ENCODE assay signal across 1 cellular context in the genomic region with DNA sequence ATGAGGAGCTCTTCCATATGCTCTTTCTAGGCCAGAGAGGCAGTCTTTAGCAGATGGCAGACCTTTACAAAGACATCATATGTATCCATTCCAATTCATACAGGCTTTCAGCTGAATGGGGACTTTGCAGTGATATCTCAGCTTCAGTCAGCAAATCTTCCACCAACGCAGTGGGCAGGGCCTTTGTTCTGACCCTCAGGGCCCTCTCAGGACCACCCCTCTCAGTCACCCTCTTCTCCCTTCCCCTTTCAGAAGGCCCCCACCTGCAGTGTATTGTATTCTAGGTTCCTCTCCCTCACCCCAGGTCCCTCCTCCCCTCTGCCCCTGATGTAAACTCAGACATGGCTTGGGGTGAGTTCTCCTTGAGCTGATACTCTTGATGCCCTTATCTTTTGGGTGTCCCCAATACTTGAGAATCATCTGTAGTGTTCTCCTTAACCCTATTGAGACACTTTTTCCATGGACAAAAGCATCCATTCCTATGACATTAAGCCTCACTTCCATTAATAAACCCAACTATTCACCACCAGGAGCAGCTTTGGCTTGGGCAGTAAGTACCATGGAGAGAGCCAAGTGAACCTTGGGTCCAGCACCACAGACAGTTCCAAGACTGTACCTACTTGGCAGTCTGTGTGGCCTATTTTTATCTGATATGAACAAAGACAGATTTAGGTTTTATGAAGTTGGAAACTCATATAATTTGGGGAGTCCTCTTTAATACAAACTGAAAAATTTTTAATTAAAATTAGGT.
TF ChIP-seq lines count a peak whose summit lies in the region.

No MANE protein-coding gene starts in this region.

TF ChIP-seq in HepG2, 621 proteins besides CTCF, POLR2A, EP300 and RAD21 (continued from another document and continues in another):
- TF ChIP-seq, protein P1, sequence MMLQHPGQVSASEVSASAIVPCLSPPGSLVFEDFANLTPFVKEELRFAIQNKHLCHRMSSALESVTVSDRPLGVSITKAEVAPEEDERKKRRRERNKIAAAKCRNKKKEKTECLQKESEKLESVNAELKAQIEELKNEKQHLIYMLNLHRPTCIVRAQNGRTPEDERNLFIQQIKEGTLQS (CRISPR knock-in tag; IDR thresholded peaks at IDR 0.05) = peak; percentile 53; the same call in 1 of the 2 replicates
- TF ChIP-seq TCF7L2 (IDR thresholded peaks at IDR 0.05; ENCODE audit: low read depth, low read length) = no peak
- peak; percentile 44; the same call in 1 of the 2 replicates for TF ChIP-seq ZBTB21 (CRISPR knock-in tag; IDR thresholded peaks at IDR 0.05)
- no peak for TF ChIP-seq SNAPC2 (CRISPR knock-in tag; IDR thresholded peaks at IDR 0.05)
- TF ChIP-seq ZUFSP (CRISPR knock-in tag; IDR thresholded peaks at IDR 0.05; ENCODE audit: borderline replicate concordance) = no peak
- no peak for TF ChIP-seq ZBTB8A (CRISPR knock-in tag; IDR thresholded peaks at IDR 0.05; ENCODE audit: borderline replicate concordance, low read depth)
- peak; percentile 95 for TF ChIP-seq EHMT2 (IDR thresholded peaks at IDR 0.05; ENCODE audit: borderline replicate concordance, low read depth, low read length)
- TF ChIP-seq, protein P2, sequence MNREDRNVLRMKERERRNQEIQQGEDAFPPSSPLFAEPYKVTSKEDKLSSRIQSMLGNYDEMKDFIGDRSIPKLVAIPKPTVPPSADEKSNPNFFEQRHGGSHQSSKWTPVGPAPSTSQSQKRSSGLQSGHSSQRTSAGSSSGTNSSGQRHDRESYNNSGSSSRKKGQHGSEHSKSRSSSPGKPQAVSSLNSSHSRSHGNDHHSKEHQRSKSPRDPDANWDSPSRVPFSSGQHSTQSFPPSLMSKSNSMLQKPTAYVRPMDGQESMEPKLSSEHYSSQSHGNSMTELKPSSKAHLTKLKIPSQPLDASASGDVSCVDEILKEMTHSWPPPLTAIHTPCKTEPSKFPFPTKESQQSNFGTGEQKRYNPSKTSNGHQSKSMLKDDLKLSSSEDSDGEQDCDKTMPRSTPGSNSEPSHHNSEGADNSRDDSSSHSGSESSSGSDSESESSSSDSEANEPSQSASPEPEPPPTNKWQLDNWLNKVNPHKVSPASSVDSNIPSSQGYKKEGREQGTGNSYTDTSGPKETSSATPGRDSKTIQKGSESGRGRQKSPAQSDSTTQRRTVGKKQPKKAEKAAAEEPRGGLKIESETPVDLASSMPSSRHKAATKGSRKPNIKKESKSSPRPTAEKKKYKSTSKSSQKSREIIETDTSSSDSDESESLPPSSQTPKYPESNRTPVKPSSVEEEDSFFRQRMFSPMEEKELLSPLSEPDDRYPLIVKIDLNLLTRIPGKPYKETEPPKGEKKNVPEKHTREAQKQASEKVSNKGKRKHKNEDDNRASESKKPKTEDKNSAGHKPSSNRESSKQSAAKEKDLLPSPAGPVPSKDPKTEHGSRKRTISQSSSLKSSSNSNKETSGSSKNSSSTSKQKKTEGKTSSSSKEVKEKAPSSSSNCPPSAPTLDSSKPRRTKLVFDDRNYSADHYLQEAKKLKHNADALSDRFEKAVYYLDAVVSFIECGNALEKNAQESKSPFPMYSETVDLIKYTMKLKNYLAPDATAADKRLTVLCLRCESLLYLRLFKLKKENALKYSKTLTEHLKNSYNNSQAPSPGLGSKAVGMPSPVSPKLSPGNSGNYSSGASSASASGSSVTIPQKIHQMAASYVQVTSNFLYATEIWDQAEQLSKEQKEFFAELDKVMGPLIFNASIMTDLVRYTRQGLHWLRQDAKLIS (CRISPR knock-in tag; IDR thresholded peaks at IDR 0.05) = no peak
- no peak for TF ChIP-seq SRSF1 (optimal IDR thresholded peaks at IDR 0.05; ENCODE audit: low read depth, low read length)
- TF ChIP-seq ATF6 (CRISPR knock-in tag; conservative IDR thresholded peaks at IDR 0.05) = no peak
- peak; percentile 96; the same call in 1 of the 2 replicates for TF ChIP-seq WIZ (CRISPR knock-in tag; IDR thresholded peaks at IDR 0.05)
- TF ChIP-seq SCMH1 (CRISPR knock-in tag; IDR thresholded peaks at IDR 0.05; ENCODE audit: borderline replicate concordance) = no peak
- TF ChIP-seq, protein P3, sequence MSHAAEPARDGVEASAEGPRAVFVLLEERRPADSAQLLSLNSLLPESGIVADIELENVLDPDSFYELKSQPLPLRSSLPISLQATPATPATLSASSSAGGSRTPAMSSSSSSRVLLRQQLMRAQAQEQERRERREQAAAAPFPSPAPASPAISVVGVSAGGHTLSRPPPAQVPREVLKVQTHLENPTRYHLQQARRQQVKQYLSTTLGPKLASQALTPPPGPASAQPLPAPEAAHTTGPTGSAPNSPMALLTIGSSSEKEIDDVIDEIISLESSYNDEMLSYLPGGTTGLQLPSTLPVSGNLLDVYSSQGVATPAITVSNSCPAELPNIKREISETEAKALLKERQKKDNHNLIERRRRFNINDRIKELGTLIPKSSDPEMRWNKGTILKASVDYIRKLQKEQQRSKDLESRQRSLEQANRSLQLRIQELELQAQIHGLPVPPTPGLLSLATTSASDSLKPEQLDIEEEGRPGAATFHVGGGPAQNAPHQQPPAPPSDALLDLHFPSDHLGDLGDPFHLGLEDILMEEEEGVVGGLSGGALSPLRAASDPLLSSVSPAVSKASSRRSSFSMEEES (CRISPR knock-in tag; IDR thresholded peaks at IDR 0.05) = peak; percentile 85
- no peak for TF ChIP-seq POLR2AphosphoS5 (IDR thresholded peaks at IDR 0.05; ENCODE audit: low read depth, low read length)
- TF ChIP-seq CAMTA2 (CRISPR knock-in tag; IDR thresholded peaks at IDR 0.05; ENCODE audit: borderline replicate concordance) = no peak
- TF ChIP-seq ZNF431 (CRISPR knock-in tag; IDR thresholded peaks at IDR 0.05; ENCODE audit: borderline replicate concordance, low read depth) = 0 out of 2 replicates have a peak, but pooled peaks have one; percentile 45
- TF ChIP-seq, protein P4, sequence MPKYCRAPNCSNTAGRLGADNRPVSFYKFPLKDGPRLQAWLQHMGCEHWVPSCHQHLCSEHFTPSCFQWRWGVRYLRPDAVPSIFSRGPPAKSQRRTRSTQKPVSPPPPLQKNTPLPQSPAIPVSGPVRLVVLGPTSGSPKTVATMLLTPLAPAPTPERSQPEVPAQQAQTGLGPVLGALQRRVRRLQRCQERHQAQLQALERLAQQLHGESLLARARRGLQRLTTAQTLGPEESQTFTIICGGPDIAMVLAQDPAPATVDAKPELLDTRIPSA (CRISPR knock-in tag; IDR thresholded peaks at IDR 0.05; ENCODE audit: borderline replicate concordance) = no peak
- TF ChIP-seq, protein P5, sequence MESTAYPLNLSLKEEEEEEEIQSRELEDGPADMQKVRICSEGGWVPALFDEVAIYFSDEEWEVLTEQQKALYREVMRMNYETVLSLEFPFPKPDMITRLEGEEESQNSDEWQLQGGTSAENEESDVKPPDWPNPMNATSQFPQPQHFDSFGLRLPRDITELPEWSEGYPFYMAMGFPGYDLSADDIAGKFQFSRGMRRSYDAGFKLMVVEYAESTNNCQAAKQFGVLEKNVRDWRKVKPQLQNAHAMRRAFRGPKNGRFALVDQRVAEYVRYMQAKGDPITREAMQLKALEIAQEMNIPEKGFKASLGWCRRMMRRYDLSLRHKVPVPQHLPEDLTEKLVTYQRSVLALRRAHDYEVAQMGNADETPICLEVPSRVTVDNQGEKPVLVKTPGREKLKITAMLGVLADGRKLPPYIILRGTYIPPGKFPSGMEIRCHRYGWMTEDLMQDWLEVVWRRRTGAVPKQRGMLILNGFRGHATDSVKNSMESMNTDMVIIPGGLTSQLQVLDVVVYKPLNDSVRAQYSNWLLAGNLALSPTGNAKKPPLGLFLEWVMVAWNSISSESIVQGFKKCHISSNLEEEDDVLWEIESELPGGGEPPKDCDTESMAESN (CRISPR knock-in tag; conservative IDR thresholded peaks at IDR 0.05) = no peak
- 0 out of 2 replicates have a peak, but pooled peaks have one; percentile 19 for TF ChIP-seq ELF3 (CRISPR knock-in tag; IDR thresholded peaks at IDR 0.05)
- no peak for TF ChIP-seq PHB2 (IDR thresholded peaks at IDR 0.05; ENCODE audit: partially characterized antibody)
- peak; percentile 74 for TF ChIP-seq ZNF331 (CRISPR knock-in tag; IDR thresholded peaks at IDR 0.05)
- TF ChIP-seq ZSCAN22 (CRISPR knock-in tag; IDR thresholded peaks at IDR 0.05) = no peak
- TF ChIP-seq KLF11 (CRISPR knock-in tag; IDR thresholded peaks at IDR 0.05) = peak; percentile 92; the same call in 1 of the 2 replicates
- TF ChIP-seq NFKBIZ (CRISPR knock-in tag; IDR thresholded peaks at IDR 0.05) = no peak
- no peak for TF ChIP-seq HNF4G (IDR thresholded peaks at IDR 0.05; ENCODE audit: borderline replicate concordance, low read depth, low read length)
- no peak for TF ChIP-seq HNF4G (CRISPR knock-in tag; IDR thresholded peaks at IDR 0.05; ENCODE audit: borderline replicate concordance, low read depth)
- TF ChIP-seq, protein P6, sequence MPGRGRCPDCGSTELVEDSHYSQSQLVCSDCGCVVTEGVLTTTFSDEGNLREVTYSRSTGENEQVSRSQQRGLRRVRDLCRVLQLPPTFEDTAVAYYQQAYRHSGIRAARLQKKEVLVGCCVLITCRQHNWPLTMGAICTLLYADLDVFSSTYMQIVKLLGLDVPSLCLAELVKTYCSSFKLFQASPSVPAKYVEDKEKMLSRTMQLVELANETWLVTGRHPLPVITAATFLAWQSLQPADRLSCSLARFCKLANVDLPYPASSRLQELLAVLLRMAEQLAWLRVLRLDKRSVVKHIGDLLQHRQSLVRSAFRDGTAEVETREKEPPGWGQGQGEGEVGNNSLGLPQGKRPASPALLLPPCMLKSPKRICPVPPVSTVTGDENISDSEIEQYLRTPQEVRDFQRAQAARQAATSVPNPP (CRISPR knock-in tag; IDR thresholded peaks at IDR 0.05) = no peak
- TF ChIP-seq ZNF143 (CRISPR knock-in tag; IDR thresholded peaks at IDR 0.05) = no peak
- TF ChIP-seq YEATS4 (CRISPR knock-in tag; IDR thresholded peaks at IDR 0.05; ENCODE audit: borderline replicate concordance) = no peak
- TF ChIP-seq BHLHE40 (IDR thresholded peaks at IDR 0.05; ENCODE audit: low read length) = no peak
- TF ChIP-seq, protein P7, sequence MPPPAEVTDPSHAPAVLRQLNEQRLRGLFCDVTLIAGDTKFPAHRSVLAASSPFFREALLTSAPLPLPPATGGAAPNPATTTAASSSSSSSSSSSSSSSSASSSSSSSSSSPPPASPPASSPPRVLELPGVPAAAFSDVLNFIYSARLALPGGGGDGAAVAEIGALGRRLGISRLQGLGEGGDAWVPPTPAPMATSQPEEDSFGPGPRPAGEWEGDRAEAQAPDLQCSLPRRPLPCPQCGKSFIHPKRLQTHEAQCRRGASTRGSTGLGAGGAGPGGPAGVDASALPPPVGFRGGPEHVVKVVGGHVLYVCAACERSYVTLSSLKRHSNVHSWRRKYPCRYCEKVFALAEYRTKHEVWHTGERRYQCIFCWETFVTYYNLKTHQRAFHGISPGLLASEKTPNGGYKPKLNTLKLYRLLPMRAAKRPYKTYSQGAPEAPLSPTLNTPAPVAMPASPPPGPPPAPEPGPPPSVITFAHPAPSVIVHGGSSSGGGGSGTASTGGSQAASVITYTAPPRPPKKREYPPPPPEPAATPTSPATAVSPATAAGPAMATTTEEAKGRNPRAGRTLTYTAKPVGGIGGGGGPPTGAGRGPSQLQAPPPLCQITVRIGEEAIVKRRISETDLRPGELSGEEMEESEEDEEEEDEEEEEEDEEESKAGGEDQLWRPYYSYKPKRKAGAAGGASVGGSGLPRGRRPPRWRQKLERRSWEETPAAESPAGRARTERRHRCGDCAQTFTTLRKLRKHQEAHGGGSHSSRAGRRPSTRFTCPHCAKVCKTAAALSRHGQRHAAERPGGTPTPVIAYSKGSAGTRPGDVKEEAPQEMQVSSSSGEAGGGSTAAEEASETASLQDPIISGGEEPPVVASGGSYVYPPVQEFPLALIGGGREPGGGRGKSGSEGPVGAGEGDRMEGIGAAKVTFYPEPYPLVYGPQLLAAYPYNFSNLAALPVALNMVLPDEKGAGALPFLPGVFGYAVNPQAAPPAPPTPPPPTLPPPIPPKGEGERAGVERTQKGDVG (CRISPR knock-in tag; IDR thresholded peaks at IDR 0.05; ENCODE audit: borderline replicate concordance) = no peak
- TF ChIP-seq DR1 (CRISPR knock-in tag; IDR thresholded peaks at IDR 0.05) = no peak
- TF ChIP-seq ZNF644 (CRISPR knock-in tag; IDR thresholded peaks at IDR 0.05; ENCODE audit: low read depth) = no peak
- TF ChIP-seq ZNF263 (CRISPR knock-in tag; IDR thresholded peaks at IDR 0.05) = peak; percentile 22; the same call in 1 of the 2 replicates
- no peak for TF ChIP-seq ZNF207 (IDR thresholded peaks at IDR 0.05; ENCODE audit: borderline replicate concordance)
- no peak for TF ChIP-seq ADNP (CRISPR knock-in tag; IDR thresholded peaks at IDR 0.05)
- 0 out of 2 replicates have a peak, but pooled peaks have one; percentile 87 for TF ChIP-seq ZNF720 (CRISPR knock-in tag; IDR thresholded peaks at IDR 0.05)
- no peak for TF ChIP-seq CEBPG (CRISPR knock-in tag; IDR thresholded peaks at IDR 0.05)
- TF ChIP-seq FOSL1 (CRISPR knock-in tag; IDR thresholded peaks at IDR 0.05; ENCODE audit: borderline replicate concordance) = 0 out of 2 replicates have a peak, but pooled peaks have one; percentile 12
- TF ChIP-seq ZNF792 (CRISPR knock-in tag; IDR thresholded peaks at IDR 0.05) = 0 out of 2 replicates have a peak, but pooled peaks have one; percentile 75
- TF ChIP-seq ZNF589 (CRISPR knock-in tag; conservative IDR thresholded peaks at IDR 0.05) = no peak
